Comparison of ENCODE assay signal across 12 cellular contexts in genomic region chr11:45472713-45473317, GRCh38.
"Had no signal": no experiment of that assay in that cellular context is flagged by ENCODE, and none has a peak within 500 bp of the region (broad histone marks: within the 10 kb centered on the region; RNA-seq: fewer than 3 reads in every experiment).

No MANE protein-coding gene starts in this region.

- H3K4me3 ChIP-seq: colonic mucosa had no signal

- H3K4me1 Mint-ChIP-seq: activated CD4-positive, alpha-beta T cell treated with anti-CD3 and anti-CD28 coated beads for 36 hours; activated naive CD8-positive, alpha-beta T cell treated with anti-CD3 and anti-CD28 coated beads, Interleukin-2, amount 10 ng/mL, durations not matched to agents 7 days and 5 days; activated T-helper 17 cell treated with anti-CD3 and anti-CD28 coated beads, Interleukin-2, amount 50 U/mL, for 72 hours had no signal

- H3K27me3 Mint-ChIP-seq: activated CD4-positive, alpha-beta memory T cell treated with anti-CD3 and anti-CD28 coated beads for 36 hours; activated CD4-positive, alpha-beta T cell treated with anti-CD3 and anti-CD28 coated beads for 36 hours had no signal

- H3K27ac ChIP-seq: colonic mucosa had no signal

- ATAC-seq: activated CD4-positive, alpha-beta T cell treated with anti-CD3 and anti-CD28 coated beads for 36 hours; activated T-helper 17 cell treated with anti-CD3 and anti-CD28 coated beads, Interleukin-2, amount 50 U/mL, for 72 hours; left lobe of liver had no signal

- H3K36me3 Mint-ChIP-seq: activated CD4-positive, alpha-beta memory T cell treated with anti-CD3 and anti-CD28 coated beads for 36 hours; activated naive CD8-positive, alpha-beta T cell treated with anti-CD3 and anti-CD28 coated beads, Interleukin-2, amount 10 ng/mL, durations not matched to agents 7 days and 5 days; WTC11 had no signal

- H3K36me3 ChIP-seq: colonic mucosa had no signal

- DNase-seq: activated CD4-positive, alpha-beta memory T cell treated with anti-CD3 and anti-CD28 coated beads for 36 hours; activated CD4-positive, alpha-beta T cell treated with anti-CD3 and anti-CD28 coated beads for 36 hours; activated naive CD4-positive, alpha-beta T cell treated with Interleukin-2 at 50 U/mL for 16 hours; activated naive CD8-positive, alpha-beta T cell treated with anti-CD3 and anti-CD28 coated beads, Interleukin-2, amount 10 ng/mL, durations not matched to agents 7 days and 5 days; amygdala; central memory CD4-positive, alpha-beta T cell; colonic mucosa; mammary epithelial cell; stimulated activated naive CD4-positive, alpha-beta T cell had no signal

- H3K9me3 Mint-ChIP-seq: activated CD4-positive, alpha-beta memory T cell treated with anti-CD3 and anti-CD28 coated beads for 36 hours; activated naive CD8-positive, alpha-beta T cell treated with anti-CD3 and anti-CD28 coated beads, Interleukin-2, amount 10 ng/mL, durations not matched to agents 7 days and 5 days; activated T-helper 17 cell treated with anti-CD3 and anti-CD28 coated beads, Interleukin-2, amount 50 U/mL, for 72 hours; WTC11 had no signal

- H3K27ac Mint-ChIP-seq: activated CD4-positive, alpha-beta memory T cell treated with anti-CD3 and anti-CD28 coated beads for 36 hours; activated CD4-positive, alpha-beta T cell treated with anti-CD3 and anti-CD28 coated beads for 36 hours; activated naive CD8-positive, alpha-beta T cell treated with anti-CD3 and anti-CD28 coated beads, Interleukin-2, amount 10 ng/mL, durations not matched to agents 7 days and 5 days; activated T-helper 17 cell treated with anti-CD3 and anti-CD28 coated beads, Interleukin-2, amount 50 U/mL, for 72 hours; WTC11 had no signal

- H3K4me3 Mint-ChIP-seq: activated CD4-positive, alpha-beta memory T cell treated with anti-CD3 and anti-CD28 coated beads for 36 hours; activated CD4-positive, alpha-beta T cell treated with anti-CD3 and anti-CD28 coated beads for 36 hours; activated naive CD8-positive, alpha-beta T cell treated with anti-CD3 and anti-CD28 coated beads, Interleukin-2, amount 10 ng/mL, durations not matched to agents 7 days and 5 days; activated T-helper 17 cell treated with anti-CD3 and anti-CD28 coated beads, Interleukin-2, amount 50 U/mL, for 72 hours; WTC11 had no signal

- H3K27me3 ChIP-seq: colonic mucosa had no signal

- H3K9me3 ChIP-seq: colonic mucosa had no signal

- H3K4me1 ChIP-seq: colonic mucosa had no signal
